In the genomic region with DNA sequence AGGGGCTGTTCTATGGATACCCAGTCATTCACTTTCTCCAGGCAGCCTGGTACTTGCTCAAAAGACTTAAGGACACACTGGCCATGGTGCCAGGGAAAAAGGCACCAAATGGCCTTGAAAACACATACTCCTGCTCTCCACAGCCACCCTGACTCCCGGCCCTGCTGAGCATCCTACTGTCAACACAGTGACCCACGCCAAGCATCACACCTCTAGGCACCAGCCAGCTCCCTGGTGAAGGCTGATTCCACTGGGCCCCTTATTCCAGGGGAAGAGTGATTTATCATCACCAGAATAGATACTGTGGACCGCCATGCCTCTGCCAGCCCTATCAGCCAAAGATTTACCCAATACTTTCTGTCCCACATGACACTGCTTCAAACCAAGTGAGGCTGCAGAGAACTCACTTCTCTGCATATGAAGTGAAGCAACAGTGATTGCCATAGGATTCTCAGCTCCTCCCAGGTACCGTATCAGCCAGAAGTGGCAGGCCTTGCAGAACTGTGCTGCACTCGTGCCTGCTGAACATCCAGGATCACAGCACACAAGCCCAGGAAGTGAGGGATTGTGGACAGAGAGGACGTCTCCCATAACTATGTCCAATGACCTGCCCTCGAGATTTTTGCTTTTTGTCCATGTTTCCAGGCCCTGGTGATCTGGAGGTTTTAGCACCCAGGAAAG, we compare ENCODE assay signal across 28 cellular contexts.
"Had no signal": no experiment of that assay in that cellular context is flagged by ENCODE, and none has a peak within 500 bp of the region (broad histone marks: within the 10 kb centered on the region; RNA-seq: fewer than 3 reads in every experiment).

No MANE protein-coding gene starts in this region.

- H3K27me3 Mint-ChIP-seq: activated CD8-positive, alpha-beta T cell treated with anti-CD3 and anti-CD28 coated beads for 36 hours; stimulated activated naive B cell treated with anti-CD40 and anti-IgM and Interleukin-4, amounts not matched to agents 10 μg/mL and 1 μg/mL and 100 μg/mL, for 72 hours had no signal

- H3K9me3 ChIP-seq: breast epithelium, colonic mucosa, gastrocnemius medialis, left lung, pancreas, psoas muscle, tibial nerve had no signal

- ATAC-seq: activated CD4-positive, CD25-positive, alpha-beta regulatory T cell treated with anti-CD3 and anti-CD28 coated beads, Interleukin-2, amount 50 U/mL, for 24 hours; activated CD8-positive, alpha-beta T cell treated with anti-CD3 and anti-CD28 coated beads for 36 hours; activated naive CD4-positive, alpha-beta T cell treated with anti-CD3 and anti-CD28 coated beads, Interleukin-2, amount 50 U/mL, for 72 hours; activated T-cell treated with anti-CD3 and anti-CD28 coated beads, Interleukin-2, amount 50 U/mL, for 72 hours; gastrocnemius medialis; left lung; naive thymus-derived CD4-positive, alpha-beta T cell; pancreas; stimulated activated naive B cell treated with anti-CD40 and anti-IgM and Interleukin-4, amounts not matched to agents 10 μg/mL and 1 μg/mL and 100 μg/mL, for 72 hours had no signal

- H3K4me3 Mint-ChIP-seq: activated CD4-positive, alpha-beta T cell treated with anti-CD3 and anti-CD28 coated beads, Interleukin-2, amount 10 ng/mL, durations not matched to agents 7 days and 5 days; activated CD8-positive, alpha-beta T cell treated with anti-CD3 and anti-CD28 coated beads for 36 hours; activated T-cell treated with anti-CD3 and anti-CD28 coated beads, Interleukin-2, amount 50 U/mL, for 72 hours; immature natural killer cell; naive thymus-derived CD4-positive, alpha-beta T cell; stimulated activated naive B cell treated with anti-CD40 and anti-IgM and Interleukin-4, amounts not matched to agents 10 μg/mL and 1 μg/mL and 100 μg/mL, for 72 hours had no signal

- H3K27ac Mint-ChIP-seq: activated CD4-positive, alpha-beta T cell treated with anti-CD3 and anti-CD28 coated beads, Interleukin-2, amount 10 ng/mL, durations not matched to agents 7 days and 5 days; activated CD8-positive, alpha-beta T cell treated with anti-CD3 and anti-CD28 coated beads for 36 hours; activated naive CD4-positive, alpha-beta T cell treated with anti-CD3 and anti-CD28 coated beads, Interleukin-2, amount 50 U/mL, for 72 hours; activated T-cell treated with anti-CD3 and anti-CD28 coated beads, Interleukin-2, amount 50 U/mL, for 72 hours; immature natural killer cell; naive thymus-derived CD4-positive, alpha-beta T cell; stimulated activated naive B cell treated with anti-CD40 and anti-IgM and Interleukin-4, amounts not matched to agents 10 μg/mL and 1 μg/mL and 100 μg/mL, for 72 hours had no signal

- H3K9me3 Mint-ChIP-seq: activated CD4-positive, alpha-beta T cell treated with anti-CD3 and anti-CD28 coated beads, Interleukin-2, amount 10 ng/mL, durations not matched to agents 7 days and 5 days; activated CD8-positive, alpha-beta T cell treated with anti-CD3 and anti-CD28 coated beads for 36 hours; activated naive CD4-positive, alpha-beta T cell treated with anti-CD3 and anti-CD28 coated beads, Interleukin-2, amount 50 U/mL, for 72 hours; activated T-cell treated with anti-CD3 and anti-CD28 coated beads, Interleukin-2, amount 50 U/mL, for 72 hours; immature natural killer cell; stimulated activated naive B cell treated with anti-CD40 and anti-IgM and Interleukin-4, amounts not matched to agents 10 μg/mL and 1 μg/mL and 100 μg/mL, for 72 hours had no signal

- H3K36me3 ChIP-seq: breast epithelium, colonic mucosa had no signal

- H3K4me1 Mint-ChIP-seq: activated CD4-positive, alpha-beta T cell treated with anti-CD3 and anti-CD28 coated beads, Interleukin-2, amount 10 ng/mL, durations not matched to agents 7 days and 5 days; immature natural killer cell; naive thymus-derived CD4-positive, alpha-beta T cell had no signal

- H3K36me3 Mint-ChIP-seq: activated naive CD4-positive, alpha-beta T cell treated with anti-CD3 and anti-CD28 coated beads, Interleukin-2, amount 50 U/mL, for 72 hours had no signal

- H3K4me3 ChIP-seq: breast epithelium, colonic mucosa, dorsolateral prefrontal cortex, gastrocnemius medialis, left lung, pancreas, psoas muscle, SK-N-MC, tibial nerve had no signal

- H3K27ac ChIP-seq: breast epithelium, colonic mucosa, dorsolateral prefrontal cortex, left lung, pancreas, psoas muscle, SK-N-MC, tibial nerve, WERI-Rb-1 had no signal

- H3K27me3 ChIP-seq: breast epithelium, colonic mucosa, dorsolateral prefrontal cortex, gastrocnemius medialis, left lung, pancreas, tibial nerve had no signal

- DNase-seq: activated CD4-positive, alpha-beta T cell treated with anti-CD3 and anti-CD28 coated beads, Interleukin-2, amount 10 ng/mL, durations not matched to agents 7 days and 5 days; activated CD8-positive, alpha-beta T cell treated with anti-CD3 and anti-CD28 coated beads for 36 hours; activated naive CD4-positive, alpha-beta T cell; activated T-cell treated with anti-CD3 and anti-CD28 coated beads, Interleukin-2, amount 50 U/mL, for 72 hours; colonic mucosa; dorsolateral prefrontal cortex; effector memory CD4-positive, alpha-beta T cell; erythroblast; gastrocnemius medialis; glutamatergic neuron; hippocampal formation; immature natural killer cell; kidney; left lung; midbrain; naive thymus-derived CD4-positive, alpha-beta T cell; psoas muscle; stimulated activated CD4-positive, alpha-beta T cell treated with anti-CD3 and anti-CD28 coated beads, Interleukin-15, amount 100 ng/mL, for 24 hours; stimulated activated CD4-positive, alpha-beta T cell treated with anti-CD3 and anti-CD28 coated beads, Interleukin-2, amount 100 ng/mL, for 24 hours; stimulated activated naive B cell treated with anti-CD40 and anti-IgM and Interleukin-4, amounts not matched to agents 10 μg/mL and 1 μg/mL and 100 μg/mL, for 72 hours; T-helper 9 cell; WERI-Rb-1 had no signal

- H3K4me1 ChIP-seq: breast epithelium, colonic mucosa, left lung, tibial nerve had no signal
